20 cellular contexts compared by ENCODE assay signal in genomic region chr22:31040542-31041398, GRCh38. TPM values are rescaled to one million over a fixed set of nuclear protein-coding genes. Genes with fewer than 3 reads are reported as not detected.
DNase-seq lines count a peak whose midpoint lies in the region; ATAC-seq and TF ChIP-seq lines count a peak whose summit lies in the region.
"Had no signal": no experiment of that assay in that cellular context is flagged by ENCODE, and none has a peak within 500 bp of the region (broad histone marks: within the 10 kb centered on the region; RNA-seq: fewer than 3 reads in every experiment).

No MANE protein-coding gene starts in this region.

- no peak for TF ChIP-seq CTCF in esophagus squamous epithelium (IDR thresholded peaks at IDR 0.05)
- TF ChIP-seq CTCF in ovary (IDR thresholded peaks at IDR 0.05) = no peak
- TF ChIP-seq CTCF in transverse colon (IDR thresholded peaks at IDR 0.05) = no peak

- peaks cover 0 to 57% (median 25%) of the 10 kb centered on the region in 3 donors for H3K4me1 ChIP-seq in esophagus squamous epithelium
- H3K4me1 ChIP-seq in ovary (ENCODE audit: insufficient read depth) = peaks cover 20% of the 10 kb centered on the region
- peaks cover 13 to 43% (median 20%) of the 10 kb centered on the region in 4 donors for H3K4me1 ChIP-seq in transverse colon

- in situ Hi-C loops in transverse colon (cut with MboI; ENCODE audit: low pct_ligation_motif_present in 1 of 4, low pct_unique_long_range_greater_than_20kb in 1 of 4, low sequenced_read_pairs in 3 of 4) = no loop called here

- intact Hi-C loops in cardiac septum (cut with DNase I) = no loop called here
- intact Hi-C loops in Right ventricle myocardium superior (cut with DNase I) = no loop called here
- intact Hi-C loops in esophagus squamous epithelium (cut with DNase I) = no loop called here
- intact Hi-C loops in ovary (cut with DNase I) = loop anchor here in 1 of 4 donors (10.0 kb wide), 1 partner anchor 76 kb away; the partner anchor contains the start of genes MORC2 and TUG1
- intact Hi-C loops in transverse colon (cut with DNase I; ENCODE audit: low total_unique reads) = loop anchor here (2.0 kb wide), 1 partner anchor 14 kb away; no protein-coding TSS in a partner anchor

- CTCF ChIA-PET in HEK293T (lab: Yijun Ruan, JAX) = no interaction called here

- TF ChIP-seq EP300 in ovary (IDR thresholded peaks at IDR 0.05) (no peak), transverse colon (IDR thresholded peaks at IDR 0.05; ENCODE audit: low read depth) (no peak)

- no peaks in the 10 kb centered on the region for H3K9me3 ChIP-seq in esophagus squamous epithelium
- H3K9me3 ChIP-seq in ovary = no peaks in the 10 kb centered on the region
- H3K9me3 ChIP-seq in transverse colon = no peaks in the 10 kb centered on the region

- no peaks in the 10 kb centered on the region for H3K27me3 ChIP-seq in esophagus squamous epithelium
- H3K27me3 ChIP-seq in ovary = no peaks in the 10 kb centered on the region
- no peaks in the 10 kb centered on the region for H3K27me3 ChIP-seq in transverse colon

- peak; percentile 60 for DNase-seq in cardiac septum (ENCODE audit: low spot score)
- no peak for DNase-seq in Right ventricle myocardium superior
- no peak for DNase-seq in esophagus squamous epithelium (lab: John Stamatoyannopoulos, UW)
- peak in 4 of 5 donors; percentile 35 to 51 (median 42) for DNase-seq in ovary
- DNase-seq in transverse colon = no peak
- no peak for DNase-seq in activated CD4-positive, alpha-beta T cell treated with anti-CD3 and anti-CD28 coated beads, Interleukin-2, amount 50 U/mL, for 4 hours
- DNase-seq in HEK293T (ENCODE audit: extremely low spot score) = no peak
- DNase-seq: COR-L47; DMS 273 treated with DMSO at 0.1 percent for 48 hours; H7; NCI-H1092 treated with DMSO at 0.1 percent for 48 hours; NCI-H146; NCI-H2029 treated with DMSO at 0.1 percent for 48 hours; NCI-H2171 treated with DMSO at 0.1 percent for 48 hours; NCI-H446 treated with DMSO at 0.1 percent for 48 hours; NK-92 treated with Interleukin-12 subunit alpha and Interleukin-12 subunit beta, amount 100 ng/mL, for 24 hours; SHP77 had no signal

- H3K27ac ChIP-seq in esophagus squamous epithelium (peak overlapping the region in 3 of 4 donors; percentile 27 to 69 (median 55)), ovary (peak overlapping the region in 1 of 2 donors; percentile 8), transverse colon (peak overlapping the region; percentile 75 to 88 (median 82))
- H3K27ac ChIP-seq: 22Rv1, HL-60 had no signal

- H3K36me3 ChIP-seq in esophagus squamous epithelium = no peaks in the 10 kb centered on the region
- no peaks in the 10 kb centered on the region for H3K36me3 ChIP-seq in ovary
- H3K36me3 ChIP-seq in transverse colon = no peaks in the 10 kb centered on the region

- H3K4me3 ChIP-seq in esophagus squamous epithelium = no peak overlapping the region
- H3K4me3 ChIP-seq in ovary = no peak overlapping the region
- no peak overlapping the region for H3K4me3 ChIP-seq in transverse colon

- TF ChIP-seq POLR2A in esophagus squamous epithelium (IDR thresholded peaks at IDR 0.05) = no peak
- no peak for TF ChIP-seq POLR2A in ovary (IDR thresholded peaks at IDR 0.05)
- no peak for TF ChIP-seq POLR2A in transverse colon (IDR thresholded peaks at IDR 0.05)

- POLR2A ChIA-PET in HEK293T (lab: Yijun Ruan, JAX) = interaction anchor here (0.8 kb wide), 1 partner anchor 15 kb away, joined by 3 read pairs; no protein-coding TSS in a partner anchor

- no peak for ATAC-seq in Right ventricle myocardium superior (ENCODE audit: poor library complexity)
- no peak for ATAC-seq in GM21447 (IDR thresholded peaks at IDR 0.05; ENCODE audit: unreplicated experiment)

- WGBS in esophagus squamous epithelium, 2 donors = 78 to 85% methylated on average over 2 to 3 of the region's 3 CpGs
- WGBS in ovary, 3 donors = 73 to 79% (median 78%) methylated on average over 3 of the region's 3 CpGs
- 67 to 78% methylated on average over 3 of the region's 3 CpGs for WGBS in transverse colon (ENCODE audit: low coverage in 1 of 2), 2 donors

TF ChIP-seq in HEK293T, 16 proteins besides CTCF, POLR2A, EP300 and RAD21:
- no peak for TF ChIP-seq PKNOX1 (IDR thresholded peaks at IDR 0.05)
- no peak for TF ChIP-seq FOXK2 (IDR thresholded peaks at IDR 0.05)

RNA-seq across cellular contexts. Expression of gene SMTN, which starts 40.3 kb away (rescaled TPM):
- 128 TPM for total RNA-seq in cardiac septum
- 256 TPM for total RNA-seq in Right ventricle myocardium superior
- 100 to 1,000 TPM in 1 of 4 donors, 10 to 100 TPM in 3; 28.2 to 158 (median 45.8) TPM for total RNA-seq in esophagus squamous epithelium
- total RNA-seq in ovary = 100 to 1,000 TPM in 3 of 7 donors, 10 to 100 TPM in 4; 39.9 to 238 (median 87.6) TPM
- 10 to 100 TPM; 23.1 to 61.2 TPM for polyA plus RNA-seq in ovary
- total RNA-seq in transverse colon = 100 to 1,000 TPM; 171 to 341 (median 219) TPM

Comparison
In these comparisons a context has a peak if more than half of its experiments do, and no peak if none do; other contexts are left out.
1. DNase-seq: peak in cardiac septum (single experiment) and ovary (4 of 5); none in Right ventricle myocardium superior (single experiment), esophagus squamous epithelium (single experiment), transverse colon (single experiment), activated CD4-positive, alpha-beta T cell treated with anti-CD3 and anti-CD28 coated beads, Interleukin-2, amount 50 U/mL, for 4 hours (0 of 2) and HEK293T (single experiment).